ENCODE assay signal across 23 cellular contexts in the genomic region with DNA sequence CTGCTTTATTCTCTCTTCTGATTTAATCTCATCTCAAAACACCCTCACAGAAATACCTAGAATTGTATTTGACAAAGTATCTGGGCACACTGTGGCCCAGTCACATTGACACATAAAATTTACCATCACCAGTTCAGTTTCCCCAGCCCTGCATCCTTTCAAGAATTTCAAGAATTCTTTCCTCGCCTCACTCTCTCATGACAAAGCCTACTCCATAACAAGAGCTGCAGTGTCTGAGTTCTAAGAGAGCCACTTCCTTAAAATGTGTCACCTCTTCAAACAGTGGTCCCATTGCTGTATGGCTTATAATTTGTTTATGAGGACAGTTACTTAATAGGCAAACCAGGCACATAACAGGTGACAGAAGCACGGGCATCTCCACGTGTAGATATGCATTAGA.
DNase-seq lines count a peak whose midpoint lies in the region; FAIRE-seq and TF ChIP-seq lines count a peak whose summit lies in the region.
"Had no signal": no experiment of that assay in that cellular context is flagged by ENCODE, and none has a peak within 500 bp of the region (broad histone marks: within the 10 kb centered on the region; RNA-seq: fewer than 3 reads in every experiment).

No MANE protein-coding gene starts in this region.

- H3K56ac ChIP-seq in H1 (replicated peaks; ENCODE audit: insufficient read length, low read depth, low read length) = no peak overlapping the region

- no peaks in the 10 kb centered on the region for H3K79me2 ChIP-seq in H1 (ENCODE audit: control insufficient read depth in 1 of 2, insufficient read depth in 2 of 2, low read length in 2 of 2)

- no peaks in the 10 kb centered on the region for H3K27me3 Mint-ChIP-seq in activated T-cell treated with anti-CD3 and anti-CD28 coated beads, Interleukin-2, amount 50 U/mL, for 24 hours

- peaks cover 7% of the 10 kb centered on the region for H3K4me1 Mint-ChIP-seq in activated T-cell treated with anti-CD3 and anti-CD28 coated beads, Interleukin-2, amount 50 U/mL, for 24 hours (ENCODE audit: low read depth)

- no peaks in the 10 kb centered on the region for H3K79me1 ChIP-seq in H1 (ENCODE audit: low read depth, low read length)
- H3K79me1 ChIP-seq in neuronal stem cell (ENCODE audit: low read depth, low read length) = no peaks in the 10 kb centered on the region

- H2BK120ac ChIP-seq in H1 (replicated peaks; ENCODE audit: low read depth, low read length) (no peak overlapping the region), neuronal stem cell (ENCODE audit: low read depth, low read length) (no peak overlapping the region)

- no peaks in the 10 kb centered on the region for H3K36me3 Mint-ChIP-seq in activated T-cell treated with anti-CD3 and anti-CD28 coated beads, Interleukin-2, amount 50 U/mL, for 24 hours (ENCODE audit: low read depth)
- H3K36me3 Mint-ChIP-seq: CD4-positive, CD25-positive, alpha-beta regulatory T cell had no signal

- H3K9ac ChIP-seq in H1 (replicated peaks in 1 of 4; ENCODE audit: extremely low read depth in 1 of 4, low read depth in 3 of 4, low read length in 3 of 4) = no peak overlapping the region; a peak in 1 of 7 replicates
- H3K9ac ChIP-seq in neuronal stem cell (ENCODE audit: low read depth, low read length, poor library complexity) = no peak overlapping the region
- H3K9ac ChIP-seq: GM23248 had no signal

- DNase-seq in DMS53 (lab: John Stamatoyannopoulos, UW) (peak; percentile 19), DMS53 treated with DMSO at 0.1 percent for 48 hours (lab: John Stamatoyannopoulos, UW; ENCODE audit: unreplicated experiment) (no peak), HT1080 (ENCODE audit: low read depth) (peak; percentile 52), H1 (ENCODE audit: low read depth in 1 of 2, low spot score in 2 of 2) (no peak), neuronal stem cell (ENCODE audit: low spot score) (no peak), GF-D8 (lab: John Stamatoyannopoulos, UW) (no peak), NCI-H2227 treated with DMSO at 0.1 percent for 48 hours (lab: John Stamatoyannopoulos, UW) (no peak)
- DNase-seq in activated T-cell treated with anti-CD3 and anti-CD28 coated beads, Interleukin-2, amount 50 U/mL, for 24 hours = no peak
- DNase-seq: Caco-2; CD4-positive, CD25-positive, alpha-beta regulatory T cell; GM23248; IMR-90; NCI-H1436; NCI-H2029; NCI-H2171; NCI-H446 treated with DMSO at 0.1 percent for 48 hours; NCI-H82; Right ventricle myocardium superior had no signal

- H3K23ac ChIP-seq in H1 (ENCODE audit: insufficient read length) (no peak overlapping the region), neuronal stem cell (ENCODE audit: low read depth, low read length, poor library complexity) (no peak overlapping the region)

- H3K4me3 Mint-ChIP-seq in activated T-cell treated with anti-CD3 and anti-CD28 coated beads, Interleukin-2, amount 50 U/mL, for 24 hours = no peak overlapping the region
- H3K4me3 Mint-ChIP-seq: B cell; CD4-positive, CD25-positive, alpha-beta regulatory T cell had no signal

- no peaks in the 10 kb centered on the region for H3K23me2 ChIP-seq in H1 (ENCODE audit: low read depth, low read length)

- no peak overlapping the region for H2AFZ ChIP-seq in H1 (ENCODE audit: low read length)
- peak overlapping the region; percentile 6 for H2AFZ ChIP-seq in neuronal stem cell (ENCODE audit: low read length)
- H2AFZ ChIP-seq: GM23248 had no signal

- FAIRE-seq in H1 (lab: Jason Lieb, UNC) = no peak
- FAIRE-seq: G401.6, GM12878, GM18507 had no signal

- H3K14ac ChIP-seq in H1 (ENCODE audit: insufficient read length) (no peak overlapping the region), neuronal stem cell (ENCODE audit: low read length) (no peak overlapping the region)

- POLR2A ChIA-PET in H1 (lab: Charles Lee; ENCODE audit: partially characterized antibody) = no interaction called here

- H3K4me1 ChIP-seq in H1 (replicated peaks in 1 of 4; ENCODE audit: control insufficient read depth in 3 of 4, insufficient read depth in 4 of 4, low read length in 3 of 4) (peaks cover 0 to 18% (median 3%) of the 10 kb centered on the region in 4 experiments; a peak in 3 of 7 replicates), neuronal stem cell (ENCODE audit: control insufficient read depth in 2 of 2, insufficient read depth in 1 of 2, low read depth in 1 of 2, low read length in 2 of 2) (peaks cover 2 to 6% of the 10 kb centered on the region in 2 donors)
- H3K4me1 ChIP-seq: Caco-2 had no signal

- H3K18ac ChIP-seq in H1 (ENCODE audit: extremely low read depth, low read length) = no peak overlapping the region
- no peak overlapping the region for H3K18ac ChIP-seq in neuronal stem cell (ENCODE audit: low read length)

- no peak overlapping the region for H2BK5ac ChIP-seq in H1 (ENCODE audit: low read depth, low read length)
- H2BK5ac ChIP-seq in neuronal stem cell (ENCODE audit: low read length) = no peak overlapping the region

- TF ChIP-seq CTCF in H1 (IDR thresholded peaks at IDR 0.05; ENCODE audit: control extremely low read depth in 1 of 3, insufficient read depth in 1 of 3, low read depth in 1 of 3, low read length in 3 of 3) = no peak

- no peak overlapping the region for H2BK20ac ChIP-seq in H1 (ENCODE audit: low read length)

- CTCF ChIA-PET in H1 (lab: Charles Lee; ENCODE audit: partially characterized antibody) = interaction anchor here (0.6 to 2.9 kb wide), 10 partner anchors 10 to 419 kb away, joined by 3 to 36 read pairs (median 3); no protein-coding TSS in a partner anchor

- H2AK5ac ChIP-seq in H1 (ENCODE audit: low read depth, low read length) (no peak overlapping the region), neuronal stem cell (ENCODE audit: low read depth, low read length) (no peak overlapping the region)

- H3K27me3 ChIP-seq in H1 (replicated peaks in 1 of 4; ENCODE audit: control insufficient read depth in 3 of 4, extremely low read depth in 1 of 4, insufficient read depth in 3 of 4, low read length in 3 of 4) (no peaks in the 10 kb centered on the region), neuronal stem cell (ENCODE audit: control insufficient read depth in 3 of 3, insufficient read depth in 3 of 3, low read depth in 1 of 3, low read length in 3 of 3) (no peaks in the 10 kb centered on the region)

- no peak overlapping the region for H3K4ac ChIP-seq in H1 (replicated peaks; ENCODE audit: insufficient read length, low read depth, low read length)
- H3K4ac ChIP-seq in neuronal stem cell (ENCODE audit: low read length) = no peak overlapping the region

- no peaks in the 10 kb centered on the region for H3K36me3 ChIP-seq in H1 (ENCODE audit: control insufficient read depth in 2 of 4, insufficient read depth in 4 of 4, low read length in 3 of 4)
- no peaks in the 10 kb centered on the region for H3K36me3 ChIP-seq in neuronal stem cell (replicated peaks in 1 of 2; ENCODE audit: control insufficient read depth in 2 of 2, insufficient read depth in 2 of 2, low read length in 2 of 2)

- H3K27ac ChIP-seq in H1 (ENCODE audit: low read depth, low read length) = no peak overlapping the region
- H3K27ac ChIP-seq in neuronal stem cell (replicated peaks; ENCODE audit: low read length) = no peak overlapping the region
- H3K27ac ChIP-seq: 22Rv1, GM23248 had no signal

- H4K20me1 ChIP-seq in H1 (replicated peaks in 1 of 2; ENCODE audit: control insufficient read depth in 1 of 2, insufficient read depth in 2 of 2, low read length in 2 of 2) = no peaks in the 10 kb centered on the region

- H3K9me3 Mint-ChIP-seq in activated T-cell treated with anti-CD3 and anti-CD28 coated beads, Interleukin-2, amount 50 U/mL, for 24 hours = no peaks in the 10 kb centered on the region

- no peak for TF ChIP-seq POLR2A in H1 (IDR thresholded peaks at IDR 0.05; ENCODE audit: control extremely low read depth in 1 of 2, low read depth in 2 of 2, low read length in 2 of 2)

- no peak overlapping the region for H3K27ac Mint-ChIP-seq in activated T-cell treated with anti-CD3 and anti-CD28 coated beads, Interleukin-2, amount 50 U/mL, for 24 hours
- H3K27ac Mint-ChIP-seq: B cell had no signal

- H3K4me3 ChIP-seq in H1 (ENCODE audit: extremely low read depth in 1 of 4, insufficient read depth in 2 of 4, low read depth in 3 of 4, low read length in 4 of 4) (no peak overlapping the region), neuronal stem cell (ENCODE audit: low read length in 2 of 2) (no peak overlapping the region)
- H3K4me3 ChIP-seq: GM12878, GM23248 had no signal

- H2BK15ac ChIP-seq in H1 (ENCODE audit: low read length) = no peak overlapping the region
- H2BK15ac ChIP-seq in neuronal stem cell (ENCODE audit: low read length) = no peak overlapping the region

- no peak for TF ChIP-seq RAD21 in H1 (IDR thresholded peaks at IDR 0.05 in 1 of 2, conservative IDR thresholded peaks at IDR 0.05 in 1 of 2; ENCODE audit: low read depth in 2 of 2, low read length in 2 of 2)

- WGBS in H1 (ENCODE audit: extremely low coverage in 1 of 2, insufficient coverage in 1 of 2, insufficient read length in 1 of 2, insufficient replicate concordance in 2 of 2, low coverage in 1 of 2, low lambda C conversion rate in 2 of 2, missing lambda C conversion rate in 1 of 2), 2 experiments = 58% methylated on average over 3 of the region's 3 CpGs; no CpG with 5 or more reads in 1 of the 2 experiments
- WGBS in neuronal stem cell (ENCODE audit: extremely low coverage in 2 of 2, insufficient read length in 2 of 2, insufficient replicate concordance in 1 of 2), 2 donors = no CpG with 5 or more reads among the region's 3 CpGs

- H3K4me2 ChIP-seq in H1 (ENCODE audit: insufficient read depth in 1 of 2, low read depth in 2 of 2, low read length in 2 of 2) = no peak overlapping the region
- no peak overlapping the region for H3K4me2 ChIP-seq in neuronal stem cell (ENCODE audit: insufficient read depth, low read length, poor library complexity, severe bottlenecking)

- H4K8ac ChIP-seq in H1 (ENCODE audit: extremely low read depth, insufficient read depth, low read length) = no peak overlapping the region
- no peak overlapping the region for H4K8ac ChIP-seq in neuronal stem cell (ENCODE audit: low read depth, low read length)

- H4K91ac ChIP-seq in H1 (replicated peaks; ENCODE audit: insufficient read length, low read length) (no peak overlapping the region), neuronal stem cell (ENCODE audit: low read depth, low read length, poor library complexity) (no peak overlapping the region)

- no peak for TF ChIP-seq EP300 in H1 (IDR thresholded peaks at IDR 0.05; ENCODE audit: borderline replicate concordance in 1 of 2, low read depth in 2 of 2, low read length in 2 of 2)

- no peak overlapping the region for H2BK12ac ChIP-seq in H1 (ENCODE audit: low read depth, low read length)
- H2BK12ac ChIP-seq in neuronal stem cell (ENCODE audit: low read length) = no peak overlapping the region

- no peaks in the 10 kb centered on the region for H3K9me3 ChIP-seq in H1 (ENCODE audit: insufficient read depth in 2 of 2, low read depth in 1 of 2, low read length in 1 of 2)
- H3K9me3 ChIP-seq in neuronal stem cell (replicated peaks in 1 of 2; ENCODE audit: control insufficient read depth in 2 of 2, insufficient read depth in 1 of 2, low read depth in 1 of 2, low read length in 2 of 2) = no peaks in the 10 kb centered on the region
- H3K9me3 ChIP-seq: Caco-2 had no signal

- no peak overlapping the region for H4K5ac ChIP-seq in H1 (ENCODE audit: insufficient read length, low read depth, low read length)

TF ChIP-seq in H1, 55 proteins besides CTCF, POLR2A, EP300 and RAD21:
- TF ChIP-seq TEAD4 (IDR thresholded peaks at IDR 0.05; ENCODE audit: low read depth, low read length) = 0 out of 2 replicates have a peak, but pooled peaks have one; percentile 7
- TF ChIP-seq POLR2AphosphoS5 (IDR thresholded peaks at IDR 0.05; ENCODE audit: low read depth, low read length) = no peak

Comparison
In these comparisons a context has a peak if more than half of its experiments do, and no peak if none do; other contexts are left out.
1. DNase-seq: peak in DMS53 (single experiment) and HT1080 (single experiment); none in DMS53 treated with DMSO at 0.1 percent for 48 hours (single experiment), H1 (0 of 2), neuronal stem cell (single experiment), GF-D8 (single experiment), activated T-cell treated with anti-CD3 and anti-CD28 coated beads, Interleukin-2, amount 50 U/mL, for 24 hours (single experiment) and NCI-H2227 treated with DMSO at 0.1 percent for 48 hours (single experiment).